8 cellular contexts compared by ENCODE assay signal in genomic region chr3:190701096-190701532, GRCh38.
DNase-seq lines count a peak whose midpoint lies in the region; ATAC-seq and TF ChIP-seq lines count a peak whose summit lies in the region.

No MANE protein-coding gene starts in this region.

- ATAC-seq in Right ventricle myocardium inferior (peak; percentile 72), left cardiac atrium (peak; percentile 67 to 81), HG03521 (IDR thresholded peaks at IDR 0.05; ENCODE audit: unreplicated experiment) (no peak)
- ATAC-seq in stimulated activated naive CD8-positive, alpha-beta T cell treated with anti-CD3 and anti-CD28 coated beads, Interleukin-15, Interleukin-2, amounts not matched to agents 100 U/mL and 50 U/mL, for 24 hours = peak; percentile 57

- intact Hi-C loops in Right ventricle myocardium inferior (cut with DNase I) = loop anchor here (1.0 to 5.0 kb wide), 4 partner anchors 110 to 350 kb away; partner anchors contain the start of gene GMNC
- intact Hi-C loops in cardiac septum (cut with DNase I) = loop anchor here (5.0 kb wide), 1 partner anchor 351 kb away; no protein-coding TSS in a partner anchor
- intact Hi-C loops in left cardiac atrium (cut with DNase I) = loop anchor here in 1 of 2 donors (2.0 to 10.0 kb wide), 2 partner anchors 164 to 350 kb away; partner anchors contain the start of gene GMNC

- H3K4me2 ChIP-seq in Loucy (ENCODE audit: low read depth, low read length, poor library complexity, severe bottlenecking) = no peak overlapping the region

- no peaks in the 10 kb centered on the region for H3K36me3 ChIP-seq in Loucy (ENCODE audit: insufficient read depth, low read length)

- no peaks in the 10 kb centered on the region for H3K27me3 ChIP-seq in Loucy (ENCODE audit: insufficient read depth, low read length, poor library complexity, severe bottlenecking)

- no peak overlapping the region for H2AFZ ChIP-seq in Loucy (ENCODE audit: low read length)

- DNase-seq in Right ventricle myocardium inferior (ENCODE audit: missing footprints) = no peak
- DNase-seq in cardiac septum (ENCODE audit: low spot score) = no peak
- DNase-seq in UCSD-AML1 (lab: John Stamatoyannopoulos, UW; ENCODE audit: unreplicated experiment) = peak; percentile 25
- DNase-seq in left cardiac atrium = no peak
- DNase-seq in stimulated activated naive CD8-positive, alpha-beta T cell treated with anti-CD3 and anti-CD28 coated beads, Interleukin-15, Interleukin-2, amounts not matched to agents 100 U/mL and 50 U/mL, for 24 hours = peak; percentile 7
- DNase-seq in DMS79 (lab: John Stamatoyannopoulos, UW) = no peak

- no peaks in the 10 kb centered on the region for H3K9me3 ChIP-seq in Loucy (ENCODE audit: insufficient read depth, low read depth, low read length)

- H3K9me2 ChIP-seq in Loucy (replicated peaks; ENCODE audit: low read depth, low read length) = no peaks in the 10 kb centered on the region

- H3K4me3 ChIP-seq in Loucy (ENCODE audit: low read length, poor library complexity, severe bottlenecking) = no peak overlapping the region

- TF ChIP-seq CTCF in Loucy (conservative IDR thresholded peaks at IDR 0.05; ENCODE audit: low read length) = peak; percentile 73

- no peaks in the 10 kb centered on the region for H4K20me1 ChIP-seq in Loucy (ENCODE audit: insufficient read depth, low read length, poor library complexity, severe bottlenecking)

- no peak overlapping the region for H3K9ac ChIP-seq in Loucy (ENCODE audit: low read depth, low read length, poor library complexity, severe bottlenecking)

- H3K79me2 ChIP-seq in Loucy (ENCODE audit: insufficient read depth, low read length) = no peaks in the 10 kb centered on the region

- H3K4me1 ChIP-seq in Loucy (ENCODE audit: insufficient read depth, low read length, poor library complexity, severe bottlenecking) = no peaks in the 10 kb centered on the region

- no peaks in the 10 kb centered on the region for H3F3A ChIP-seq in Loucy (ENCODE audit: low read depth)

Comparison
In these comparisons a context has a peak if more than half of its experiments do, and no peak if none do; other contexts are left out.
1. DNase-seq: peak in UCSD-AML1 (single experiment) and stimulated activated naive CD8-positive, alpha-beta T cell treated with anti-CD3 and anti-CD28 coated beads, Interleukin-15, Interleukin-2, amounts not matched to agents 100 U/mL and 50 U/mL, for 24 hours (single experiment); none in Right ventricle myocardium inferior (single experiment), cardiac septum (single experiment), left cardiac atrium (single experiment) and DMS79 (single experiment).